Comparison of ENCODE assay signal across 1 cellular context in the genomic region with DNA sequence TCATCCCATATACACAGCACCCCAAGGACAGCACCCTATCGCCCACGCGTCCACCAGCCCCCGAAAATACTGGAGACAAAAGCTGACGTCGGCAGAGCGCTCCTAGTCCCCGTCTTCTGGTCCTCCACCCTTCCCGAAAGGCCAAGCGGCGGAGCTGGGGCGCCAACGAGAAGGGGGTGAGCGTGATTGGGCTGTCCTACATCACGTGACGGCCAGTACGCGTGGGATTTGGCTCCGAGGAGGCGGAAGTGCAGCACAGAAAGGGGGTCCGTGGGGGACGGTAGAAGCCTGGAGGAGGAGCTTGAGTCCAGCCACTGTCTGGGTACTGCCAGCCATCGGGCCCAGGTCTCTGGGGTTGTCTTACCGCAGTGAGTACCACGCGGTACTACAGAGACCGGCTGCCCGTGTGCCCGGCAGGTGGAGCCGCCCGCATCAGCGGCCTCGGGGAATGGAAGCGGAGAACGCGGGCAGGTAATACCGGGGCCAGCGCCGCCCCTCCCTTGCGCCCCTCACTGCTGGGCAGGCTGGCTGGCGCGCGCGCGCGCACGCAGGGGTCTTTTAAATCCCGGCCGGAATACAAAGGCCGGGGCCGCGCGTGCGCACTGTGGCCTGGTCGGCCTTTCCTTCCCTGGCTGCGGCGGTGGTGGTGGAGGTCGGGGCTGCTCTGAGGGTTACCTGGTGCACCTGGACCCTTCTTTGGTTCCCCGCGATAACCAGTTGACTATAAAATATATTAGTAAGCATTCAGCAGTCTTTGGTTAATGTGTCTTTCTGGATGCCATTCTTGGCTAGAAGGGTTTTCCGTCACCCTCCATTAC.
TF ChIP-seq lines count a peak whose summit lies in the region.

Gene TDG, plus strand, starts transcription at position 283 of the 818 bp plus-strand sequence. Its CDS starts 166 bp downstream, at position 449.

TF ChIP-seq in K562, 482 proteins besides CTCF, POLR2A, EP300 and RAD21 (continued from another document and continues in another):
- TF ChIP-seq LEF1 (IDR thresholded peaks at IDR 0.05) (peak; percentile 66), ZNF830 (CRISPR knock-in tag; IDR thresholded peaks at IDR 0.05) (peak; percentile 26; the same call in 1 of the 2 replicates), SETDB1 (IDR thresholded peaks at IDR 0.05; ENCODE audit: low read length) (no peak), CREB3L1 (IDR thresholded peaks at IDR 0.05; ENCODE audit: borderline replicate concordance, low read depth) (peak; percentile 76; the same call in 1 of the 2 replicates), ZBTB11 (CRISPR knock-in tag; IDR thresholded peaks at IDR 0.05) (peak; percentile 91 to 99 (median 97)), DDX20 (tag; IDR thresholded peaks at IDR 0.05; ENCODE audit: low read depth) (no peak), GTF2E2 (tag; IDR thresholded peaks at IDR 0.05) (peak; percentile 92), MAX (CRISPR knock-in tag; IDR thresholded peaks at IDR 0.05) (peak; percentile 93), SAP30 (IDR thresholded peaks at IDR 0.05; ENCODE audit: borderline replicate concordance, insufficient read depth, low read depth, low read length, poor library complexity, severe bottlenecking) (peak; percentile 84), ZNF551 (CRISPR knock-in tag; IDR thresholded peaks at IDR 0.05) (no peak), FOXP4 (CRISPR knock-in tag; IDR thresholded peaks at IDR 0.05; ENCODE audit: borderline replicate concordance) (peak; percentile 70; the same call in 1 of the 2 replicates), MYC (IDR thresholded peaks at IDR 0.05; ENCODE audit: low read depth, low read length) (peak; percentile 78), MYC (CRISPR knock-in tag; IDR thresholded peaks at IDR 0.05; ENCODE audit: borderline replicate concordance, low read depth) (peak; percentile 91; the same call in 1 of the 2 replicates), YY1 (IDR thresholded peaks at IDR 0.05; ENCODE audit: borderline replicate concordance in 1 of 3, control insufficient read depth in 1 of 3, extremely low read depth in 1 of 3, insufficient read depth in 3 of 3, insufficient read length in 1 of 3, insufficient replicate concordance in 2 of 3, low read depth in 1 of 3, low read length in 2 of 3) (peak in 2 of 3 experiments; percentile 48 to 69), ARNT (IDR thresholded peaks at IDR 0.05) (0 out of 4 replicates have a peak, but pooled peaks of 1 of the 2 experiments have one; percentile 2), KLF1 (tag; IDR thresholded peaks at IDR 0.05) (peak; percentile 42; the same call in 1 of the 2 replicates), VEZF1 (CRISPR knock-in tag; IDR thresholded peaks at IDR 0.05) (peak; percentile 89), ZNF316 (IDR thresholded peaks at IDR 0.05) (peak; percentile 77), TAL1 (IDR thresholded peaks at IDR 0.05) (0 out of 2 replicates have a peak, but pooled peaks have one; percentile 2), JUND (IDR thresholded peaks at IDR 0.05; ENCODE audit: borderline replicate concordance, low read depth, low read length) (0 out of 2 replicates have a peak, but pooled peaks have one; percentile 56), JUND (tag; IDR thresholded peaks at IDR 0.05; ENCODE audit: borderline replicate concordance, low read depth, low read length) (no peak), POLR2AphosphoS2 (IDR thresholded peaks at IDR 0.05; ENCODE audit: low read length) (peak; percentile 36; the same call in 1 of the 2 replicates), HOXB6 (CRISPR knock-in tag; IDR thresholded peaks at IDR 0.05; ENCODE audit: borderline replicate concordance) (no peak), TAF7 (tag; IDR thresholded peaks at IDR 0.05) (peak; percentile 69)
- TF ChIP-seq, protein P1, sequence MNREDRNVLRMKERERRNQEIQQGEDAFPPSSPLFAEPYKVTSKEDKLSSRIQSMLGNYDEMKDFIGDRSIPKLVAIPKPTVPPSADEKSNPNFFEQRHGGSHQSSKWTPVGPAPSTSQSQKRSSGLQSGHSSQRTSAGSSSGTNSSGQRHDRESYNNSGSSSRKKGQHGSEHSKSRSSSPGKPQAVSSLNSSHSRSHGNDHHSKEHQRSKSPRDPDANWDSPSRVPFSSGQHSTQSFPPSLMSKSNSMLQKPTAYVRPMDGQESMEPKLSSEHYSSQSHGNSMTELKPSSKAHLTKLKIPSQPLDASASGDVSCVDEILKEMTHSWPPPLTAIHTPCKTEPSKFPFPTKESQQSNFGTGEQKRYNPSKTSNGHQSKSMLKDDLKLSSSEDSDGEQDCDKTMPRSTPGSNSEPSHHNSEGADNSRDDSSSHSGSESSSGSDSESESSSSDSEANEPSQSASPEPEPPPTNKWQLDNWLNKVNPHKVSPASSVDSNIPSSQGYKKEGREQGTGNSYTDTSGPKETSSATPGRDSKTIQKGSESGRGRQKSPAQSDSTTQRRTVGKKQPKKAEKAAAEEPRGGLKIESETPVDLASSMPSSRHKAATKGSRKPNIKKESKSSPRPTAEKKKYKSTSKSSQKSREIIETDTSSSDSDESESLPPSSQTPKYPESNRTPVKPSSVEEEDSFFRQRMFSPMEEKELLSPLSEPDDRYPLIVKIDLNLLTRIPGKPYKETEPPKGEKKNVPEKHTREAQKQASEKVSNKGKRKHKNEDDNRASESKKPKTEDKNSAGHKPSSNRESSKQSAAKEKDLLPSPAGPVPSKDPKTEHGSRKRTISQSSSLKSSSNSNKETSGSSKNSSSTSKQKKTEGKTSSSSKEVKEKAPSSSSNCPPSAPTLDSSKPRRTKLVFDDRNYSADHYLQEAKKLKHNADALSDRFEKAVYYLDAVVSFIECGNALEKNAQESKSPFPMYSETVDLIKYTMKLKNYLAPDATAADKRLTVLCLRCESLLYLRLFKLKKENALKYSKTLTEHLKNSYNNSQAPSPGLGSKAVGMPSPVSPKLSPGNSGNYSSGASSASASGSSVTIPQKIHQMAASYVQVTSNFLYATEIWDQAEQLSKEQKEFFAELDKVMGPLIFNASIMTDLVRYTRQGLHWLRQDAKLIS (CRISPR knock-in tag; IDR thresholded peaks at IDR 0.05): peak; percentile 94
- TF ChIP-seq, protein P2, sequence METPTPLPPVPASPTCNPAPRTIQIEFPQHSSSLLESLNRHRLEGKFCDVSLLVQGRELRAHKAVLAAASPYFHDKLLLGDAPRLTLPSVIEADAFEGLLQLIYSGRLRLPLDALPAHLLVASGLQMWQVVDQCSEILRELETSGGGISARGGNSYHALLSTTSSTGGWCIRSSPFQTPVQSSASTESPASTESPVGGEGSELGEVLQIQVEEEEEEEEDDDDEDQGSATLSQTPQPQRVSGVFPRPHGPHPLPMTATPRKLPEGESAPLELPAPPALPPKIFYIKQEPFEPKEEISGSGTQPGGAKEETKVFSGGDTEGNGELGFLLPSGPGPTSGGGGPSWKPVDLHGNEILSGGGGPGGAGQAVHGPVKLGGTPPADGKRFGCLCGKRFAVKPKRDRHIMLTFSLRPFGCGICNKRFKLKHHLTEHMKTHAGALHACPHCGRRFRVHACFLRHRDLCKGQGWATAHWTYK (CRISPR knock-in tag; IDR thresholded peaks at IDR 0.05): 0 out of 2 replicates have a peak, but pooled peaks have one; percentile 67
- TF ChIP-seq, protein P3, sequence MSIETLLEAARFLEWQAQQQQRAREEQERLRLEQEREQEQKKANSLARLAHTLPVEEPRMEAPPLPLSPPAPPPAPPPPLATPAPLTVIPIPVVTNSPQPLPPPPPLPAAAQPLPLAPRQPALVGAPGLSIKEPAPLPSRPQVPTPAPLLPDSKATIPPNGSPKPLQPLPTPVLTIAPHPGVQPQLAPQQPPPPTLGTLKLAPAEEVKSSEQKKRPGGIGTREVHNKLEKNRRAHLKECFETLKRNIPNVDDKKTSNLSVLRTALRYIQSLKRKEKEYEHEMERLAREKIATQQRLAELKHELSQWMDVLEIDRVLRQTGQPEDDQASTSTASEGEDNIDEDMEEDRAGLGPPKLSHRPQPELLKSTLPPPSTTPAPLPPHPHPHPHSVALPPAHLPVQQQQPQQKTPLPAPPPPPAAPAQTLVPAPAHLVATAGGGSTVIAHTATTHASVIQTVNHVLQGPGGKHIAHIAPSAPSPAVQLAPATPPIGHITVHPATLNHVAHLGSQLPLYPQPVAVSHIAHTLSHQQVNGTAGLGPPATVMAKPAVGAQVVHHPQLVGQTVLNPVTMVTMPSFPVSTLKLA (conservative IDR thresholded peaks at IDR 0.05): peak; percentile 92 to 95
- TF ChIP-seq, protein P4, sequence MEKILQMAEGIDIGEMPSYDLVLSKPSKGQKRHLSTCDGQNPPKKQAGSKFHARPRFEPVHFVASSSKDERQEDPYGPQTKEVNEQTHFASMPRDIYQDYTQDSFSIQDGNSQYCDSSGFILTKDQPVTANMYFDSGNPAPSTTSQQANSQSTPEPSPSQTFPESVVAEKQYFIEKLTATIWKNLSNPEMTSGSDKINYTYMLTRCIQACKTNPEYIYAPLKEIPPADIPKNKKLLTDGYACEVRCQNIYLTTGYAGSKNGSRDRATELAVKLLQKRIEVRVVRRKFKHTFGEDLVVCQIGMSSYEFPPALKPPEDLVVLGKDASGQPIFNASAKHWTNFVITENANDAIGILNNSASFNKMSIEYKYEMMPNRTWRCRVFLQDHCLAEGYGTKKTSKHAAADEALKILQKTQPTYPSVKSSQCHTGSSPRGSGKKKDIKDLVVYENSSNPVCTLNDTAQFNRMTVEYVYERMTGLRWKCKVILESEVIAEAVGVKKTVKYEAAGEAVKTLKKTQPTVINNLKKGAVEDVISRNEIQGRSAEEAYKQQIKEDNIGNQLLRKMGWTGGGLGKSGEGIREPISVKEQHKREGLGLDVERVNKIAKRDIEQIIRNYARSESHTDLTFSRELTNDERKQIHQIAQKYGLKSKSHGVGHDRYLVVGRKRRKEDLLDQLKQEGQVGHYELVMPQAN (IDR thresholded peaks at IDR 0.05; ENCODE audit: borderline replicate concordance): peak; percentile 91
- TF ChIP-seq, protein P5, sequence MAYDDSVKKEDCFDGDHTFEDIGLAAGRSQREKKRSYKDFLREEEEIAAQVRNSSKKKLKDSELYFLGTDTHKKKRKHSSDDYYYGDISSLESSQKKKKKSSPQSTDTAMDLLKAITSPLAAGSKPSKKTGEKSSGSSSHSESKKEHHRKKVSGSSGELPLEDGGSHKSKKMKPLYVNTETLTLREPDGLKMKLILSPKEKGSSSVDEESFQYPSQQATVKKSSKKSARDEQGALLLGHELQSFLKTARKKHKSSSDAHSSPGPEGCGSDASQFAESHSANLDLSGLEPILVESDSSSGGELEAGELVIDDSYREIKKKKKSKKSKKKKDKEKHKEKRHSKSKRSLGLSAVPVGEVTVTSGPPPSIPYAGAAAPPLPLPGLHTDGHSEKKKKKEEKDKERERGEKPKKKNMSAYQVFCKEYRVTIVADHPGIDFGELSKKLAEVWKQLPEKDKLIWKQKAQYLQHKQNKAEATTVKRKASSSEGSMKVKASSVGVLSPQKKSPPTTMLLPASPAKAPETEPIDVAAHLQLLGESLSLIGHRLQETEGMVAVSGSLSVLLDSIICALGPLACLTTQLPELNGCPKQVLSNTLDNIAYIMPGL (CRISPR knock-in tag; IDR thresholded peaks at IDR 0.05): 0 out of 2 replicates have a peak, but pooled peaks have one; percentile 45
